18 cellular contexts compared by ENCODE assay signal in genomic region chr16:19073863-19074262, GRCh38. TPM values are rescaled to one million over a fixed set of nuclear protein-coding genes. Genes with fewer than 3 reads are reported as not detected.
"Had no signal": no experiment of that assay in that cellular context is flagged by ENCODE, and none has a peak within 500 bp of the region (broad histone marks: within the 10 kb centered on the region; RNA-seq: fewer than 3 reads in every experiment).

No MANE protein-coding gene starts in this region.

- H3K9me3 ChIP-seq: heart right ventricle, mucosa of descending colon, pancreas, right lobe of liver, testis, transverse colon had no signal

- DNase-seq: erythroblast; foreskin melanocyte; heart right ventricle; hypothalamus; kidney glomerular epithelial cell; mucosa of descending colon; naive thymus-derived CD8-positive, alpha-beta T cell; pancreas; retina; right lobe of liver; stimulated activated CD4-positive, alpha-beta T cell treated with anti-CD3 and anti-CD28 coated beads, Interleukin-2, amount 100 ng/mL, for 24 hours; stimulated activated CD4-positive, alpha-beta T cell treated with anti-CD3 and anti-CD28 coated beads, Interleukin-4, amount 100 ng/mL, for 4 hours; stimulated activated naive B cell treated with anti-CD40 and anti-IgM and Interleukin-4, amounts not matched to agents 10 μg/mL and 1 μg/mL and 100 μg/mL, for 72 hours; stimulated activated naive CD8-positive, alpha-beta T cell treated with anti-CD3 and anti-CD28 coated beads, Interleukin-15, amount 100 ng/mL, for 72 hours; testis; transverse colon had no signal

- H3K4me3 ChIP-seq: heart right ventricle, mucosa of descending colon, pancreas, right lobe of liver, skin epidermis, testis, transverse colon had no signal

- H3K27me3 ChIP-seq: heart right ventricle, pancreas, right lobe of liver, testis, transverse colon had no signal

- ATAC-seq: heart right ventricle; mucosa of descending colon; naive thymus-derived CD8-positive, alpha-beta T cell; pancreas; right lobe of liver; stimulated activated naive B cell treated with anti-CD40 and anti-IgM and Interleukin-4, amounts not matched to agents 10 μg/mL and 1 μg/mL and 100 μg/mL, for 72 hours; stimulated activated naive CD8-positive, alpha-beta T cell treated with anti-CD3 and anti-CD28 coated beads, Interleukin-15, amount 100 ng/mL, for 72 hours had no signal

- H3K27ac ChIP-seq: heart right ventricle, pancreas, right lobe of liver, skin epidermis, testis, transverse colon had no signal

RNA-seq across cellular contexts. Expression of gene ITPRIPL2, which starts 39.9 kb away (rescaled TPM):
- polyA plus RNA-seq: neural cell had no signal
